29 cellular contexts compared by ENCODE assay signal in the genomic region with DNA sequence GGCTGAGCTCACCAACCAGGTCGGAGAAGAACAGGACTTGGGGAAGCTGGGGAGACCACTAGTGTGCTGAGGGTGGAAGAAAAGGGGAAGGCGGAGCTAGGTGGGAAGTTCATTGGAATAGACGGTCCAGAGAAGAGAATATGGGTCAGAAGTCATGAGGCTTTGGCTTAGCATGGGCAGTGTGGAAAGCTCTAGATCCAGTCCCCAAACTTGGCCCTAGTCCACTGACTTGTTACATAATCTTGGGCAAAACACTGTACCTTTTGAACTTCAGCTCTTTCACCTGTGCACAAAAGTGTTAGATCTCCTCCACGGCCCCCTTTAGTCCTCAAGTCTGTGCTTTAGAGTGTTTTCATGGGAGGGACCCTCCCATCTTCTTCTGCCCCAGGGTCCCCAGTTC. TPM values are rescaled to one million over a fixed set of nuclear protein-coding genes. Genes with fewer than 3 reads are reported as not detected.
"Had no signal": no experiment of that assay in that cellular context is flagged by ENCODE, and none has a peak within 500 bp of the region (broad histone marks: within the 10 kb centered on the region; RNA-seq: fewer than 3 reads in every experiment).

No MANE protein-coding gene starts in this region.

- H3K4me3 ChIP-seq: colonic mucosa, esophagus muscularis mucosa, gastroesophageal sphincter, heart left ventricle, hepatocyte, left ventricle myocardium inferior, lower lobe of right lung had no signal

- H3K9me3 Mint-ChIP-seq: dendritic cell treated with granulocyte-macrophage colony-stimulating factor and Interleukin-4, amounts not matched to agents 40 ng/mL and 50 ng/mL, for 4 days; effector memory CD8-positive, alpha-beta T cell; endodermal cell; immature natural killer cell; memory B cell had no signal

- H3K27ac ChIP-seq: colonic mucosa, esophagus muscularis mucosa, foreskin keratinocyte, gastroesophageal sphincter, heart left ventricle, hepatocyte, left ventricle myocardium inferior, lower lobe of right lung had no signal

- H3K4me3 Mint-ChIP-seq: dendritic cell treated with granulocyte-macrophage colony-stimulating factor and Interleukin-4, amounts not matched to agents 40 ng/mL and 50 ng/mL, for 4 days; effector memory CD8-positive, alpha-beta T cell; endodermal cell; immature natural killer cell; memory B cell had no signal

- H3K4me1 Mint-ChIP-seq: endodermal cell, immature natural killer cell, memory B cell had no signal

- H2AFZ ChIP-seq: hepatocyte had no signal

- H3K27me3 ChIP-seq: colonic mucosa, foreskin keratinocyte, heart left ventricle, hepatocyte had no signal

- H3K4me1 ChIP-seq: colonic mucosa, esophagus muscularis mucosa, foreskin keratinocyte, gastroesophageal sphincter, heart left ventricle, left ventricle myocardium inferior, lower lobe of right lung had no signal

- H3K9me3 ChIP-seq: colonic mucosa, esophagus muscularis mucosa, gastroesophageal sphincter, heart left ventricle, left ventricle myocardium inferior, lower lobe of right lung had no signal

- H3K36me3 ChIP-seq: colonic mucosa, esophagus muscularis mucosa, gastroesophageal sphincter, heart left ventricle, left ventricle myocardium inferior, lower lobe of right lung had no signal

- H3K27ac Mint-ChIP-seq: dendritic cell treated with granulocyte-macrophage colony-stimulating factor and Interleukin-4, amounts not matched to agents 40 ng/mL and 50 ng/mL, for 4 days; effector memory CD8-positive, alpha-beta T cell; endodermal cell; immature natural killer cell; memory B cell had no signal

- DNase-seq: cerebellar nuclear complex; colonic mucosa; cortex of kidney; effector CD8-positive, alpha-beta T cell; effector memory CD8-positive, alpha-beta T cell; endodermal cell; foreskin keratinocyte; heart left ventricle; hypothalamus; immature natural killer cell; left cardiac atrium; left ventricle myocardium inferior; lower lobe of right lung; mesendoderm; midbrain had no signal

- ATAC-seq: effector memory CD8-positive, alpha-beta T cell; foreskin keratinocyte; gastroesophageal sphincter; left cardiac atrium had no signal

- FAIRE-seq: endometrium, endothelial cell of umbilical vein, frontal cortex, keratinocyte had no signal

- H3K4me2 ChIP-seq: hepatocyte had no signal

- H3K36me3 Mint-ChIP-seq: memory B cell had no signal

- H3K79me2 ChIP-seq: hepatocyte had no signal

RNA-seq across cellular contexts. Expression of a gene that starts 10.7 kb away (rescaled TPM):
- total RNA-seq: chondrocyte, fibroblast of villous mesenchyme, foreskin keratinocyte, left ventricle myocardium inferior, lower leg skin, lung microvascular endothelial cell, mononuclear cell had no signal
- polyA plus RNA-seq: immature natural killer cell had no signal

RNA-seq across cellular contexts. Expression of a gene that starts 12.3 kb away (rescaled TPM):
- polyA plus RNA-seq: immature natural killer cell had no signal
